13 cellular contexts compared by ENCODE assay signal in the genomic region with DNA sequence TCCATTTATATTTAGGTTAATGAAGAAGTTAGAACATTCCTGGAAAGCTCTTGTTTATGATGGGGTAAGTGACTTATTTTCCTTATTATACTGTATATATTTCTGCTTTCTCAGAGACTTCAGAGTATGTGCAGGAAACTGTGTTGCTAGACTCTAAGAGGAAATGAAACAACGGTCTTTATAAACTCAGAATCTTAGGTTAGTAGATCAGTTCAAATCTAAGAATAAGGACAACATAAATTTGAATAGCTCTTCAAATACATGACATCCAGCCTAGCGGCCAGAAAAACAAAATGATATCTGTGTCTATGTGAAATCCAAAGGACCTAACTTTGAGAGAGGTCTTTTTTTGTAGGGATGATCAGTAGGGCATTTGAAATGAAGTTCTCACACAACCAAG.
DNase-seq lines count a peak whose midpoint lies in the region; ATAC-seq and TF ChIP-seq lines count a peak whose summit lies in the region.
"Had no signal": no experiment of that assay in that cellular context is flagged by ENCODE, and none has a peak within 500 bp of the region (broad histone marks: within the 10 kb centered on the region; RNA-seq: fewer than 3 reads in every experiment).

No MANE protein-coding gene starts in this region.

- H3K27ac Mint-ChIP-seq in memory B cell, result peak overlapping the region; percentile 62
- H3K27ac Mint-ChIP-seq: activated naive CD8-positive, alpha-beta T cell treated with anti-CD3 and anti-CD28 coated beads, Interleukin-2, amount 50 U/mL, for 24 hours; T-helper 17 cell had no signal

- no peak overlapping the region for H3K27ac ChIP-seq in smooth muscle cell (ENCODE audit: low read depth)
- H3K27ac ChIP-seq in gastrocnemius medialis, result no peak overlapping the region

- H3K27me3 ChIP-seq in smooth muscle cell (ENCODE audit: low read depth), result no peaks in the 10 kb centered on the region
- no peaks in the 10 kb centered on the region for H3K27me3 ChIP-seq in gastrocnemius medialis

- H3K79me2 ChIP-seq in smooth muscle cell (ENCODE audit: low read depth), result no peaks in the 10 kb centered on the region

- intact Hi-C loops in gastrocnemius medialis (cut with DNase I; ENCODE audit: low total_unique reads), result loop anchor here (10.0 kb wide), 1 partner anchor 55 kb away; no protein-coding TSS in a partner anchor

- no peaks in the 10 kb centered on the region for H3F3A ChIP-seq in smooth muscle cell (ENCODE audit: low read depth)

- ATAC-seq in GM18867 (IDR thresholded peaks at IDR 0.05; ENCODE audit: unreplicated experiment) (peak; percentile 46), GM21529 (IDR thresholded peaks at IDR 0.05; ENCODE audit: unreplicated experiment) (peak; percentile 50), HG03457 (IDR thresholded peaks at IDR 0.05; ENCODE audit: unreplicated experiment) (peak; percentile 39), memory B cell (ENCODE audit: low read depth) (peak; percentile 95), gastrocnemius medialis (no peak)
- ATAC-seq: activated naive CD8-positive, alpha-beta T cell treated with anti-CD3 and anti-CD28 coated beads, Interleukin-2, amount 50 U/mL, for 24 hours; T-helper 17 cell had no signal

- no peaks in the 10 kb centered on the region for H3K9me3 ChIP-seq in smooth muscle cell (replicated peaks; ENCODE audit: low read depth)
- no peaks in the 10 kb centered on the region for H3K9me3 ChIP-seq in gastrocnemius medialis

- no peak for TF ChIP-seq POLR2A in gastrocnemius medialis (IDR thresholded peaks at IDR 0.05)

- H3K27me3 Mint-ChIP-seq in memory B cell, result no peaks in the 10 kb centered on the region
- H3K27me3 Mint-ChIP-seq: activated naive CD8-positive, alpha-beta T cell treated with anti-CD3 and anti-CD28 coated beads, Interleukin-2, amount 50 U/mL, for 24 hours; T-helper 17 cell had no signal

- no peak overlapping the region for H3K9ac ChIP-seq in smooth muscle cell (ENCODE audit: low read depth)

- no peaks in the 10 kb centered on the region for H3K4me1 ChIP-seq in smooth muscle cell (ENCODE audit: low read depth)
- H3K4me1 ChIP-seq in gastrocnemius medialis, result peaks cover 0 to 3% of the 10 kb centered on the region in 2 donors

- H3K36me3 ChIP-seq in smooth muscle cell (ENCODE audit: low read depth) (no peaks in the 10 kb centered on the region), gastrocnemius medialis (no peaks in the 10 kb centered on the region)

- no peak overlapping the region for H3K4me3 Mint-ChIP-seq in memory B cell
- H3K4me3 Mint-ChIP-seq: activated naive CD8-positive, alpha-beta T cell treated with anti-CD3 and anti-CD28 coated beads, Interleukin-2, amount 50 U/mL, for 24 hours; T-helper 17 cell had no signal

- H4K20me1 ChIP-seq in smooth muscle cell (ENCODE audit: low read depth), result no peaks in the 10 kb centered on the region

- H2AFZ ChIP-seq in smooth muscle cell (ENCODE audit: low read depth), result no peak overlapping the region

- H3K9me3 Mint-ChIP-seq in memory B cell, result no peaks in the 10 kb centered on the region
- H3K9me3 Mint-ChIP-seq: activated naive CD8-positive, alpha-beta T cell treated with anti-CD3 and anti-CD28 coated beads, Interleukin-2, amount 50 U/mL, for 24 hours had no signal

- in situ Hi-C loops in gastrocnemius medialis (cut with MboI; ENCODE audit: low sequenced_read_pairs in 4 of 4), result loop anchor here in 1 of 4 donors (10.0 kb wide), 1 partner anchor 45 kb away; no protein-coding TSS in a partner anchor

- peaks cover 19% of the 10 kb centered on the region for H3K36me3 Mint-ChIP-seq in memory B cell

- peaks cover 23% of the 10 kb centered on the region for H3K4me1 Mint-ChIP-seq in memory B cell
- H3K4me1 Mint-ChIP-seq: T-helper 17 cell had no signal

- DNase-seq in memory B cell (ENCODE audit: low spot score in 2 of 2) (no peak), smooth muscle cell (lab: John Stamatoyannopoulos, UW; ENCODE audit: unreplicated experiment) (no peak), amniotic stem cell (lab: John Stamatoyannopoulos, UW) (no peak), SK-N-DZ (ENCODE audit: low spot score) (no peak), gastrocnemius medialis (no peak)
- DNase-seq: activated naive CD8-positive, alpha-beta T cell treated with anti-CD3 and anti-CD28 coated beads, Interleukin-2, amount 50 U/mL, for 24 hours; cortex of kidney; NCI-H2081 treated with DMSO at 0.1 percent for 48 hours; retina; T-helper 17 cell had no signal

- H3K4me2 ChIP-seq in smooth muscle cell, result no peak overlapping the region

- TF ChIP-seq CTCF in smooth muscle cell (IDR thresholded peaks at IDR 0.05; ENCODE audit: borderline replicate concordance, insufficient read depth, poor library complexity, severe bottlenecking), result no peak
- no peak for TF ChIP-seq CTCF in gastrocnemius medialis (IDR thresholded peaks at IDR 0.05 in 4 of 5, conservative IDR thresholded peaks at IDR 0.05 in 1 of 5)

- WGBS in smooth muscle cell (ENCODE audit: low lambda C conversion rate), result 82% methylated on average over 2 of the region's 2 CpGs

- H3K4me3 ChIP-seq in smooth muscle cell, result no peak overlapping the region
- no peak overlapping the region for H3K4me3 ChIP-seq in gastrocnemius medialis

Comparison
In these comparisons a context has a peak if more than half of its experiments do, and no peak if none do; other contexts are left out.
1. ATAC-seq: peak in GM18867 (single experiment), GM21529 (single experiment), HG03457 (single experiment) and memory B cell (single experiment); none in gastrocnemius medialis (0 of 2).